In genomic region chr12:128810182-128811127, GRCh38 we compare ENCODE assay signal across 8 cellular contexts. TPM values are rescaled to one million over a fixed set of nuclear protein-coding genes. Genes with fewer than 3 reads are reported as not detected.
DNase-seq lines count a peak whose midpoint lies in the region; ATAC-seq and TF ChIP-seq lines count a peak whose summit lies in the region.

No MANE protein-coding gene starts in this region.

- H3K9ac ChIP-seq in liver (ENCODE audit: low read depth in 1 of 2, low read length in 2 of 2) = peak overlapping the region in 1 of 2 donors; percentile 53

- CTCF ChIA-PET in A673 (lab: Charles Lee) = no interaction called here

- H3K4me3 ChIP-seq in A673 (ENCODE audit: low read depth, low read length, poor library complexity, severe bottlenecking) (no peak overlapping the region), liver (ENCODE audit: low read depth in 1 of 3, low read length in 3 of 3) (no peak overlapping the region), uterus (no peak overlapping the region), prostate gland (no peak overlapping the region)

- ATAC-seq in GM18858 (IDR thresholded peaks at IDR 0.05; ENCODE audit: unreplicated experiment) (peak; percentile 85), HG03025 (IDR thresholded peaks at IDR 0.05; ENCODE audit: low FRiP score, unreplicated experiment) (peak; percentile 64)

- WGBS in liver = 59% methylated on average over 14 of the region's 14 CpGs
- 57% methylated on average over 14 of the region's 14 CpGs for WGBS in prostate gland

- no peak for TF ChIP-seq CTCF in A673 (conservative IDR thresholded peaks at IDR 0.05; ENCODE audit: low read depth, low read length)
- TF ChIP-seq CTCF in liver (IDR thresholded peaks at IDR 0.05; ENCODE audit: low read depth, low read length, missing input control) = no peak
- TF ChIP-seq CTCF in uterus (IDR thresholded peaks at IDR 0.05) = no peak
- no peak for TF ChIP-seq CTCF in prostate gland (IDR thresholded peaks at IDR 0.05)

- no peak for TF ChIP-seq RAD21 in liver (IDR thresholded peaks at IDR 0.05)

- H3K36me3 ChIP-seq in A673 (ENCODE audit: insufficient read depth, low read length, poor library complexity, severe bottlenecking) = peaks cover 20% of the 10 kb centered on the region
- peaks cover 4 to 28% (median 15%) of the 10 kb centered on the region in 4 donors for H3K36me3 ChIP-seq in liver (ENCODE audit: control insufficient read depth in 4 of 4, insufficient read depth in 3 of 4, low read depth in 1 of 4, low read length in 3 of 4)
- H3K36me3 ChIP-seq in uterus = no peaks in the 10 kb centered on the region
- H3K36me3 ChIP-seq in prostate gland = no peaks in the 10 kb centered on the region

- BruUV-seq in A673 (replicated peaks; lab: Mats Ljungman, UMichigan) = no TSS peak

- H3K4me1 ChIP-seq in A673 (ENCODE audit: insufficient read depth, low read length, poor library complexity, severe bottlenecking) = peaks cover 8% of the 10 kb centered on the region
- peaks cover 2 to 15% (median 7%) of the 10 kb centered on the region in 4 donors for H3K4me1 ChIP-seq in liver (ENCODE audit: control insufficient read depth in 4 of 4, insufficient read depth in 4 of 4, low read length in 3 of 4)
- H3K4me1 ChIP-seq in uterus = no peaks in the 10 kb centered on the region
- H3K4me1 ChIP-seq in prostate gland (replicated peaks) = no peaks in the 10 kb centered on the region

- H3K27ac ChIP-seq in A673 (ENCODE audit: low read depth, low read length, poor library complexity, severe bottlenecking) (peak overlapping the region; percentile 30), liver (ENCODE audit: low read depth in 1 of 2, low read length in 2 of 2) (peak overlapping the region; percentile 74 to 81), uterus (peak overlapping the region; percentile 34 to 45), prostate gland (peak overlapping the region in 1 of 2 donors; percentile 1)

- POLR2A ChIA-PET in A673 (lab: Charles Lee; ENCODE audit: low non-redundant PET) = no interaction called here

- intact Hi-C loops in A673 (cut with micrococcal nuclease; ENCODE audit: unreplicated experiment) (no loop called here), uterus (cut with DNase I; ENCODE audit: low total_unique reads) (no loop called here), prostate gland (cut with DNase I) (no loop called here)

- DNase-seq in A673 (ENCODE audit: low spot score) = peak; percentile 38
- DNase-seq in activated CD4-positive, CD25-positive, alpha-beta regulatory T cell treated with anti-CD3 and anti-CD28 coated beads, Interleukin-2, amount 50 U/mL, for 72 hours = peak; percentile 39
- no peak for DNase-seq in uterus
- DNase-seq in T1000 (lab: John Stamatoyannopoulos, UW) = no peak
- DNase-seq in prostate gland (ENCODE audit: low spot score) = no peak

- H3K9me3 ChIP-seq in A673 (ENCODE audit: low read depth, low read length, poor library complexity, severe bottlenecking) (no peaks in the 10 kb centered on the region), liver (ENCODE audit: control insufficient read depth in 4 of 4, low read length in 3 of 4) (no peaks in the 10 kb centered on the region), uterus (no peaks in the 10 kb centered on the region), prostate gland (no peaks in the 10 kb centered on the region)

- TF ChIP-seq POLR2A in uterus (IDR thresholded peaks at IDR 0.05) (no peak), prostate gland (IDR thresholded peaks at IDR 0.05) (no peak)

- H3K27me3 ChIP-seq in A673 (replicated peaks; ENCODE audit: insufficient read depth, low read depth, low read length, poor library complexity) (no peaks in the 10 kb centered on the region), liver (ENCODE audit: control insufficient read depth in 4 of 4, insufficient read depth in 4 of 4, low read length in 3 of 4) (no peaks in the 10 kb centered on the region), uterus (no peaks in the 10 kb centered on the region), prostate gland (replicated peaks; ENCODE audit: insufficient read depth) (no peaks in the 10 kb centered on the region)

TF ChIP-seq in liver, 16 proteins besides CTCF, POLR2A, EP300 and RAD21:
- no peak for TF ChIP-seq ATF3 (IDR thresholded peaks at IDR 0.05)
TF ChIP-seq in liver: peak in this region for 0.

RNA-seq across cellular contexts. Expression of gene SLC15A4, which starts 13.3 kb away (rescaled TPM):
- 19.9 and 20.3 TPM in 2 replicates for total RNA-seq in A673 (2021)
- 10 to 100 TPM; 20.2 to 25.3 TPM for total RNA-seq in liver
- 1 to 10 TPM; 7.3 to 9.6 TPM for polyA plus RNA-seq in liver
- 10 to 100 TPM; 40.9 to 62.8 (median 52.1) TPM for total RNA-seq in uterus
- 10 to 100 TPM; 33.5 to 51.5 TPM for total RNA-seq in prostate gland

RNA-seq across cellular contexts. Expression of gene GLT1D1, which starts 42.8 kb away (rescaled TPM):
- total RNA-seq in A673 (2021) (not detected in 2 replicates), liver (10 to 100 TPM; 13.1 to 17.7 TPM), uterus (1 to 10 TPM in 2 of 4 donors, under 1 TPM in 1, not detected in 1; 0.26 to 3.6 (median 2.9) TPM), prostate gland (1 to 10 TPM in 1 of 2 donors, not detected in 1; 1.9 TPM)
- polyA plus RNA-seq in liver = 10 to 100 TPM; 10.4 to 14.6 TPM

Comparison
In these comparisons a context has a peak if more than half of its experiments do, and no peak if none do; other contexts are left out.
1. DNase-seq: peak in A673 (single experiment) and activated CD4-positive, CD25-positive, alpha-beta regulatory T cell treated with anti-CD3 and anti-CD28 coated beads, Interleukin-2, amount 50 U/mL, for 72 hours (single experiment); none in uterus (0 of 2), T1000 (single experiment) and prostate gland (single experiment).